ENCODE assay signal across 22 cellular contexts in the genomic region with DNA sequence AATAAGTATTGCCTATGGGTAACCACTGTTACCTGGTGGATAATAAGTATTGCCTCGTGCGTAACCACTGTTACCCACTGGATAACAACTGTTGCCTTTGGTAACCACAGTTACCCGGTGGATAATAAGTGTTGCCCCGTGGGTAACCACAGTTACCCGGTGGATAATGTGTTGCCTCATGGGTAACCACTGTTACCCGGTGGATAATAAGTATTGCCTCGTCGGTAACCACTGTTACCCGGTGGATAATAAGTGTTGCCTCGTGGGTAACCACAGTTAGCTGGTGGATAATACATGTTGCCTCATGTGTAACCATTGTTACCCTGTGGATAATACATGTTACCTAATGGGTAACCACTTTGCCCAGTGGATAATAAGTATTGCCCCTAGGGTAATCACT. TPM values are rescaled to one million over a fixed set of nuclear protein-coding genes. Genes with fewer than 3 reads are reported as not detected.
DNase-seq lines count a peak whose midpoint lies in the region; ATAC-seq and TF ChIP-seq lines count a peak whose summit lies in the region.
"Had no signal": no experiment of that assay in that cellular context is flagged by ENCODE, and none has a peak within 500 bp of the region (broad histone marks: within the 10 kb centered on the region; RNA-seq: fewer than 3 reads in every experiment).

No MANE protein-coding gene starts in this region.

- H3K27ac Mint-ChIP-seq in activated CD4-positive, alpha-beta T cell treated with anti-CD3 and anti-CD28 coated beads, Interleukin-2, amount 10 ng/mL, durations not matched to agents 24 days and 14 days: no peak overlapping the region
- no peak overlapping the region for H3K27ac Mint-ChIP-seq in type B pancreatic cell
- H3K27ac Mint-ChIP-seq: B cell; CD4-positive, CD25-positive, alpha-beta regulatory T cell; CD8-positive, alpha-beta T cell had no signal

- no peaks in the 10 kb centered on the region for H3K4me1 Mint-ChIP-seq in activated CD4-positive, alpha-beta T cell treated with anti-CD3 and anti-CD28 coated beads, Interleukin-2, amount 10 ng/mL, durations not matched to agents 24 days and 14 days
- no peaks in the 10 kb centered on the region for H3K4me1 Mint-ChIP-seq in type B pancreatic cell (ENCODE audit: unreplicated experiment)
- H3K4me1 Mint-ChIP-seq: B cell; CD4-positive, CD25-positive, alpha-beta regulatory T cell had no signal

- H3K27ac ChIP-seq in colonic mucosa: no peak overlapping the region
- no peak overlapping the region for H3K27ac ChIP-seq in tibial artery
- H3K27ac ChIP-seq: 22Rv1, BLaER1, C4-2B, GM23248 had no signal

- H3K4me3 Mint-ChIP-seq in activated CD4-positive, alpha-beta T cell treated with anti-CD3 and anti-CD28 coated beads, Interleukin-2, amount 10 ng/mL, durations not matched to agents 24 days and 14 days: no peak overlapping the region
- H3K4me3 Mint-ChIP-seq in type B pancreatic cell: no peak overlapping the region
- H3K4me3 Mint-ChIP-seq: B cell; CD4-positive, CD25-positive, alpha-beta regulatory T cell; CD8-positive, alpha-beta T cell had no signal

- TF ChIP-seq CTCF in colonic mucosa (IDR thresholded peaks at IDR 0.05) (no peak), type B pancreatic cell (conservative IDR thresholded peaks at IDR 0.05) (no peak), foreskin fibroblast (IDR thresholded peaks at IDR 0.05; ENCODE audit: low read depth, low read length) (no peak), tibial artery (IDR thresholded peaks at IDR 0.05) (no peak)

- peak; percentile 62 for DNase-seq in activated CD4-positive, alpha-beta T cell treated with anti-CD3 and anti-CD28 coated beads, Interleukin-2, amount 10 ng/mL, durations not matched to agents 24 days and 14 days
- DNase-seq in activated CD4-positive, alpha-beta T cell treated with anti-CD3 and anti-CD28 coated beads, Interleukin-2, amount 50 U/mL, for 48 hours: no peak
- DNase-seq in colonic mucosa (peak; percentile 11), type B pancreatic cell (ENCODE audit: extremely low spot score, unreplicated experiment) (peak; percentile 13), foreskin fibroblast (no peak), tibial artery (no peak)
- DNase-seq: Caco-2; CD4-positive, CD25-positive, alpha-beta regulatory T cell; CD8-positive, alpha-beta T cell; DMS79; EL; GDM1; GM23248; H7; HCEC 1CT had no signal

- H3K9me3 ChIP-seq in colonic mucosa: no peaks in the 10 kb centered on the region
- peaks cover 0 to 2% (median 0%) of the 10 kb centered on the region in 3 donors for H3K9me3 ChIP-seq in tibial artery

- H3K4me1 ChIP-seq in colonic mucosa (no peaks in the 10 kb centered on the region), tibial artery (no peaks in the 10 kb centered on the region)
- H3K4me1 ChIP-seq: BLaER1, Caco-2 had no signal

- H3K27me3 ChIP-seq in colonic mucosa (no peaks in the 10 kb centered on the region), tibial artery (no peaks in the 10 kb centered on the region)
- H3K27me3 ChIP-seq: BLaER1 had no signal

- ATAC-seq in HG02642 (IDR thresholded peaks at IDR 0.05; ENCODE audit: poor library complexity, unreplicated experiment): no peak
- no peak for ATAC-seq in activated CD4-positive, CD25-positive, alpha-beta regulatory T cell treated with anti-CD3 and anti-CD28 coated beads, Interleukin-2, amount 50 U/mL, for 24 hours
- ATAC-seq: CD8-positive, alpha-beta T cell had no signal

- H3K4me3 ChIP-seq in colonic mucosa (no peak overlapping the region), foreskin fibroblast (ENCODE audit: low read depth in 1 of 2, low read length in 2 of 2) (no peak overlapping the region), tibial artery (no peak overlapping the region)
- H3K4me3 ChIP-seq: BLaER1, GM23248 had no signal

- intact Hi-C loops in activated CD4-positive, alpha-beta T cell treated with anti-CD3 and anti-CD28 coated beads, Interleukin-2, amount 10 ng/mL, durations not matched to agents 24 days and 14 days (cut with micrococcal nuclease): loop anchor here (10.0 kb wide), 1 partner anchor 261 kb away; no protein-coding TSS in a partner anchor
- intact Hi-C loops in colonic mucosa (cut with DNase I): no loop called here
- intact Hi-C loops in tibial artery (cut with DNase I; ENCODE audit: low total_unique reads): no loop called here

- H3K9me3 Mint-ChIP-seq in activated CD4-positive, alpha-beta T cell treated with anti-CD3 and anti-CD28 coated beads, Interleukin-2, amount 10 ng/mL, durations not matched to agents 24 days and 14 days: peaks cover 3% of the 10 kb centered on the region
- H3K9me3 Mint-ChIP-seq in type B pancreatic cell: peaks cover 12% of the 10 kb centered on the region

- no peaks in the 10 kb centered on the region for H3K36me3 ChIP-seq in colonic mucosa
- H3K36me3 ChIP-seq in tibial artery: no peaks in the 10 kb centered on the region
- H3K36me3 ChIP-seq: BLaER1 had no signal

- no peaks in the 10 kb centered on the region for H3K27me3 Mint-ChIP-seq in activated CD4-positive, alpha-beta T cell treated with anti-CD3 and anti-CD28 coated beads, Interleukin-2, amount 10 ng/mL, durations not matched to agents 24 days and 14 days
- no peaks in the 10 kb centered on the region for H3K27me3 Mint-ChIP-seq in type B pancreatic cell
- H3K27me3 Mint-ChIP-seq: B cell; CD4-positive, CD25-positive, alpha-beta regulatory T cell had no signal

- H3K36me3 Mint-ChIP-seq in activated CD4-positive, alpha-beta T cell treated with anti-CD3 and anti-CD28 coated beads, Interleukin-2, amount 10 ng/mL, durations not matched to agents 24 days and 14 days (ENCODE audit: low read depth): no peaks in the 10 kb centered on the region
- H3K36me3 Mint-ChIP-seq in type B pancreatic cell: no peaks in the 10 kb centered on the region
- H3K36me3 Mint-ChIP-seq: CD4-positive, CD25-positive, alpha-beta regulatory T cell; CD8-positive, alpha-beta T cell had no signal

- no peak overlapping the region for H3K9ac ChIP-seq in colonic mucosa (ENCODE audit: low read depth in 2 of 2, low read length in 2 of 2)
- H3K9ac ChIP-seq: BLaER1, GM23248 had no signal

RNA-seq across cellular contexts. Expression of a gene that starts 9.8 kb away (rescaled TPM):
- total RNA-seq in activated CD4-positive, alpha-beta T cell treated with anti-CD3 and anti-CD28 coated beads, Interleukin-2, amount 10 ng/mL, durations not matched to agents 24 days and 14 days: not detected in 2 replicates
- total RNA-seq in colonic mucosa (100 to 1,000 TPM in 1 of 2 donors, 10 to 100 TPM in 1; 95.2 to 178 TPM), type B pancreatic cell (ENCODE audit: low replicate concordance) (not detected in 2 replicates)
- total RNA-seq: B cell; Caco-2; CD4-positive, CD25-positive, alpha-beta regulatory T cell; CD8-positive, alpha-beta T cell; GM23248; H1; H7 had no signal

RNA-seq across cellular contexts. Expression of a gene that starts 45.7 kb away (rescaled TPM):
- total RNA-seq in activated CD4-positive, alpha-beta T cell treated with anti-CD3 and anti-CD28 coated beads, Interleukin-2, amount 10 ng/mL, durations not matched to agents 24 days and 14 days: not detected in 2 replicates
- 100 to 1,000 TPM; 210 to 217 TPM for total RNA-seq in colonic mucosa
- total RNA-seq in type B pancreatic cell (ENCODE audit: low replicate concordance): 0.27 and 0.36 TPM in 2 replicates
- total RNA-seq: B cell; Caco-2; CD4-positive, CD25-positive, alpha-beta regulatory T cell; CD8-positive, alpha-beta T cell; GM23248; H1; H7 had no signal

Comparison
In these comparisons a context has a peak if more than half of its experiments do, and no peak if none do; other contexts are left out.
1. DNase-seq: peak in activated CD4-positive, alpha-beta T cell treated with anti-CD3 and anti-CD28 coated beads, Interleukin-2, amount 10 ng/mL, durations not matched to agents 24 days and 14 days (single experiment), colonic mucosa (single experiment) and type B pancreatic cell (single experiment); none in activated CD4-positive, alpha-beta T cell treated with anti-CD3 and anti-CD28 coated beads, Interleukin-2, amount 50 U/mL, for 48 hours (0 of 2), foreskin fibroblast (0 of 2) and tibial artery (0 of 2).
2. RNA of a gene that starts 9.8 kb away (total RNA-seq): 95.2 to 178 TPM in colonic mucosa; not detected in activated CD4-positive, alpha-beta T cell treated with anti-CD3 and anti-CD28 coated beads, Interleukin-2, amount 10 ng/mL, durations not matched to agents 24 days and 14 days and not detected in type B pancreatic cell; every median in the first group is over 10 times any median in the second.
3. RNA of a gene that starts 45.7 kb away (total RNA-seq): 210 to 217 TPM in colonic mucosa; 0.27 to 0.36 TPM in type B pancreatic cell and not detected in activated CD4-positive, alpha-beta T cell treated with anti-CD3 and anti-CD28 coated beads, Interleukin-2, amount 10 ng/mL, durations not matched to agents 24 days and 14 days; every median in the first group is over 100 times any median in the second.